ENCODE assay signal across 16 cellular contexts in the genomic region with DNA sequence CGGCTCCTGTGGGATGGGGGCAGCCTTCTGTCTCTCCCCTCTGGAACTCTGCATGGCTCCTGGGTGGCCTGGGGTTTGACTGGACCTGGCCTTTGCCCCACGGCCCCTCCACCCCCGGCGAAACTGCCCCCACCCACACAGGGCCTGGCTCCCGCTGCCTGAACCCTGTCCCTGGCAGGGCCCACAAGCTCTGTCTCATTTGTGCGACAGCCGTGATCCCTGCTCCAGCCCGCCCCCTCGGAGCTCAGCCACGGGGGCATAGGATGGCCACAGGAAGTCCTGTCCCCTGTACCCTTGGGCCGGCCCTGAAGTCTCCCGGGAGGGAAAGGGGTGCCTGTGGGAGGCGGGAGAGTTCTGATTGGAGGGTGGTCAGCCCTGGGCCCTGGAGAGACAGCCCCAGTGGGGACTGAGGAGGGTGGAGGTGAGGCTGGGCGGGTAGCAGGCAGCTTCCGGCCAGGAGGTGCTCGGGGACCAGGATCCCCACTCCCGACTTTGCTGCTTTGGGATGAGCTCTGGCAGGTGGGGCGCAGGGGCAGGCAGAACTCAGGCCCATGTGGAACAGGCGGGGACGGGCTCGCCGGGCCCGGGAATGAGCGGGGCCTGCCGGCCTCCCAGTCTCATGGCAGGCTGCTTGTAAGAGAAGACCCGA. TPM values are rescaled to one million over a fixed set of nuclear protein-coding genes. Genes with fewer than 3 reads are reported as not detected.
DNase-seq lines count a peak whose midpoint lies in the region; ATAC-seq and TF ChIP-seq lines count a peak whose summit lies in the region.
"Had no signal": no experiment of that assay in that cellular context is flagged by ENCODE, and none has a peak within 500 bp of the region (broad histone marks: within the 10 kb centered on the region; RNA-seq: fewer than 3 reads in every experiment).

No MANE protein-coding gene starts in this region.

- no peak overlapping the region for H3K4me2 ChIP-seq in SK-N-SH

- no peak overlapping the region for H3K27ac Mint-ChIP-seq in activated T-helper 17 cell treated with anti-CD3 and anti-CD28 coated beads, Interleukin-2, amount 50 U/mL, for 72 hours
- H3K27ac Mint-ChIP-seq: CD8-positive, alpha-beta memory T cell had no signal

- H3K36me3 ChIP-seq in SK-N-SH (replicated peaks in 1 of 2; ENCODE audit: control insufficient read depth in 1 of 2, insufficient read depth in 2 of 2, low read length in 1 of 2) (no peaks in the 10 kb centered on the region), psoas muscle (ENCODE audit: insufficient read depth in 1 of 2, low read depth in 1 of 2) (no peaks in the 10 kb centered on the region)
- H3K36me3 ChIP-seq: upper lobe of left lung had no signal

- H3K27me3 ChIP-seq in SK-N-SH (ENCODE audit: insufficient read depth) (no peaks in the 10 kb centered on the region), psoas muscle (ENCODE audit: insufficient read depth in 3 of 3, low read length in 2 of 3) (no peaks in the 10 kb centered on the region)
- H3K27me3 ChIP-seq: upper lobe of left lung had no signal

- H3K4me1 ChIP-seq in SK-N-SH (ENCODE audit: control insufficient read depth in 1 of 2, insufficient read depth in 2 of 2, low read depth in 1 of 2, low read length in 1 of 2) (peaks cover 0 to 68% of the 10 kb centered on the region in 2 experiments; a peak in 3 of 4 replicates), psoas muscle (no peaks in the 10 kb centered on the region)

- H4K20me1 ChIP-seq in SK-N-SH (ENCODE audit: insufficient read depth): no peaks in the 10 kb centered on the region

- no peak for TF ChIP-seq CTCF in SK-N-SH (IDR thresholded peaks at IDR 0.05)
- no peak for TF ChIP-seq CTCF in psoas muscle (IDR thresholded peaks at IDR 0.05)

- intact Hi-C loops in psoas muscle (cut with DNase I): no loop called here

- H3K4me3 ChIP-seq in SK-N-SH (ENCODE audit: low read depth in 2 of 2, low read length in 1 of 2) (no peak overlapping the region), psoas muscle (no peak overlapping the region)
- H3K4me3 ChIP-seq: upper lobe of left lung had no signal

- WGBS in SK-N-SH (ENCODE audit: low lambda C conversion rate): 80% methylated on average over 6 of the region's 26 CpGs
- 57 to 64% (median 61%) methylated on average over 23 to 26 of the region's 26 CpGs for WGBS in psoas muscle, 3 donors

- H3K9ac ChIP-seq in SK-N-SH: no peak overlapping the region

- H3F3A ChIP-seq in SK-N-SH (replicated peaks; ENCODE audit: insufficient read depth): no peaks in the 10 kb centered on the region

- CTCF ChIA-PET in SK-N-SH (lab: Yijun Ruan, JAX): interaction anchor here (0.6 to 5.4 kb wide), 10 partner anchors 15 to 455 kb away, joined by 3 to 40 read pairs (median 4); no protein-coding TSS in a partner anchor

- H3K9me3 ChIP-seq in SK-N-SH (no peaks in the 10 kb centered on the region), psoas muscle (no peaks in the 10 kb centered on the region)
- H3K9me3 ChIP-seq: upper lobe of left lung had no signal

- TF ChIP-seq EP300 in SK-N-SH (IDR thresholded peaks at IDR 0.05; ENCODE audit: borderline replicate concordance in 1 of 2, low read depth in 1 of 2, low read length in 1 of 2): no peak

- no peak overlapping the region for H2AFZ ChIP-seq in SK-N-SH (ENCODE audit: low read depth)

- H3K9me3 Mint-ChIP-seq in activated T-helper 17 cell treated with anti-CD3 and anti-CD28 coated beads, Interleukin-2, amount 50 U/mL, for 72 hours: no peaks in the 10 kb centered on the region
- H3K9me3 Mint-ChIP-seq: CD8-positive, alpha-beta memory T cell had no signal

- no peaks in the 10 kb centered on the region for H3K27me3 Mint-ChIP-seq in activated T-helper 17 cell treated with anti-CD3 and anti-CD28 coated beads, Interleukin-2, amount 50 U/mL, for 72 hours
- H3K27me3 Mint-ChIP-seq: CD8-positive, alpha-beta memory T cell had no signal

- no peak for ATAC-seq in SK-N-SH treated with all-trans-retinoic acid at 6 μM for 48 hours
- peak; percentile 15 for ATAC-seq in activated T-helper 17 cell treated with anti-CD3 and anti-CD28 coated beads, Interleukin-2, amount 50 U/mL, for 72 hours (replicated peaks)
- ATAC-seq in psoas muscle: peak in 2 of 4 donors; percentile 18 to 26
- ATAC-seq in GM19324 (IDR thresholded peaks at IDR 0.05; ENCODE audit: low FRiP score, unreplicated experiment): no peak

- H3K36me3 Mint-ChIP-seq in activated T-helper 17 cell treated with anti-CD3 and anti-CD28 coated beads, Interleukin-2, amount 50 U/mL, for 72 hours (ENCODE audit: low read depth): no peaks in the 10 kb centered on the region
- H3K36me3 Mint-ChIP-seq: CD8-positive, alpha-beta memory T cell had no signal

- no peak overlapping the region for H3K4me3 Mint-ChIP-seq in activated T-helper 17 cell treated with anti-CD3 and anti-CD28 coated beads, Interleukin-2, amount 50 U/mL, for 72 hours
- H3K4me3 Mint-ChIP-seq: CD8-positive, alpha-beta memory T cell had no signal

- H3K79me2 ChIP-seq in SK-N-SH (ENCODE audit: insufficient read depth): no peaks in the 10 kb centered on the region

- POLR2A ChIA-PET in SK-N-SH (lab: Yijun Ruan, JAX): interaction anchor here (1.5 kb wide), 1 partner anchor 11 kb away, joined by 4 read pairs; no protein-coding TSS in a partner anchor

- peak overlapping the region in 1 of 2 experiments; percentile 75; a peak in 2 of 4 replicates for H3K27ac ChIP-seq in SK-N-SH (ENCODE audit: low read depth in 2 of 2, low read length in 1 of 2)
- H3K27ac ChIP-seq in psoas muscle: no peak overlapping the region
- H3K27ac ChIP-seq: 22Rv1 had no signal

- no peaks in the 10 kb centered on the region for H3K4me1 Mint-ChIP-seq in activated T-helper 17 cell treated with anti-CD3 and anti-CD28 coated beads, Interleukin-2, amount 50 U/mL, for 72 hours
- H3K4me1 Mint-ChIP-seq: CD8-positive, alpha-beta memory T cell had no signal

- TF ChIP-seq RAD21 in SK-N-SH (IDR thresholded peaks at IDR 0.05; ENCODE audit: low read length): no peak

- no peaks in the 10 kb centered on the region for H3K9me2 ChIP-seq in SK-N-SH

- peak; percentile 76 for DNase-seq in SK-N-SH
- peak; percentile 75 for DNase-seq in islet precursor cell
- peak; percentile 24 to 57 for DNase-seq in psoas muscle
- no peak for DNase-seq in NCI-H1930 (lab: John Stamatoyannopoulos, UW)
- no peak for DNase-seq in NCI-H2227 treated with DMSO at 0.1 percent for 48 hours (lab: John Stamatoyannopoulos, UW)
- DNase-seq: activated CD4-positive, alpha-beta T cell treated with anti-CD3 and anti-CD28 coated beads, Interleukin-2, amount 50 U/mL, for 4 hours; activated gamma-delta T cell treated with Interleukin-2 at 50 U/mL for 16 hours; foreskin melanocyte; RPMI8226; stimulated activated CD4-positive, alpha-beta T cell treated with anti-CD3 and anti-CD28 coated beads, Interleukin-4, amount 100 ng/mL, for 24 hours had no signal

TF ChIP-seq in SK-N-SH, 30 proteins besides CTCF, POLR2A, EP300 and RAD21:
- TF ChIP-seq JUND (IDR thresholded peaks at IDR 0.05) (no peak), TAF1 (IDR thresholded peaks at IDR 0.05; ENCODE audit: borderline replicate concordance, low read depth, low read length) (no peak)

TF ChIP-seq in SK-N-SH treated with all-trans-retinoic acid at 6 μM for 48 hours, 23 proteins besides CTCF, POLR2A, EP300 and RAD21 (continues in another document):
- TF ChIP-seq ZNF8 (CRISPR knock-in tag; IDR thresholded peaks at IDR 0.05) (no peak), SNAI2 (CRISPR knock-in tag; IDR thresholded peaks at IDR 0.05) (no peak), TOX (CRISPR knock-in tag; IDR thresholded peaks at IDR 0.05; ENCODE audit: borderline replicate concordance) (no peak), ZC3H10 (CRISPR knock-in tag; IDR thresholded peaks at IDR 0.05) (no peak), ZNF70 (CRISPR knock-in tag; IDR thresholded peaks at IDR 0.05) (no peak), ZFP30 (CRISPR knock-in tag; IDR thresholded peaks at IDR 0.05) (no peak), ESRRG (CRISPR knock-in tag; IDR thresholded peaks at IDR 0.05) (no peak), ZFP3 (CRISPR knock-in tag; IDR thresholded peaks at IDR 0.05) (no peak), PPARA (CRISPR knock-in tag; IDR thresholded peaks at IDR 0.05; ENCODE audit: borderline replicate concordance) (no peak), GLIS3 (CRISPR knock-in tag; IDR thresholded peaks at IDR 0.05) (no peak)
- TF ChIP-seq, protein P1, sequence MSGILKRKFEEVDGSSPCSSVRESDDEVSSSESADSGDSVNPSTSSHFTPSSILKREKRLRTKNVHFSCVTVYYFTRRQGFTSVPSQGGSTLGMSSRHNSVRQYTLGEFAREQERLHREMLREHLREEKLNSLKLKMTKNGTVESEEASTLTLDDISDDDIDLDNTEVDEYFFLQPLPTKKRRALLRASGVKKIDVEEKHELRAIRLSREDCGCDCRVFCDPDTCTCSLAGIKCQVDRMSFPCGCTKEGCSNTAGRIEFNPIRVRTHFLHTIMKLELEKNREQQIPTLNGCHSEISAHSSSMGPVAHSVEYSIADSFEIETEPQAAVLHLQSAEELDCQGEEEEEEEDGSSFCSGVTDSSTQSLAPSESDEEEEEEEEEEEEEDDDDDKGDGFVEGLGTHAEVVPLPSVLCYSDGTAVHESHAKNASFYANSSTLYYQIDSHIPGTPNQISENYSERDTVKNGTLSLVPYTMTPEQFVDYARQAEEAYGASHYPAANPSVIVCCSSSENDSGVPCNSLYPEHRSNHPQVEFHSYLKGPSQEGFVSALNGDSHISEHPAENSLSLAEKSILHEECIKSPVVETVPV (CRISPR knock-in tag; IDR thresholded peaks at IDR 0.05): no peak
- TF ChIP-seq, protein P2, sequence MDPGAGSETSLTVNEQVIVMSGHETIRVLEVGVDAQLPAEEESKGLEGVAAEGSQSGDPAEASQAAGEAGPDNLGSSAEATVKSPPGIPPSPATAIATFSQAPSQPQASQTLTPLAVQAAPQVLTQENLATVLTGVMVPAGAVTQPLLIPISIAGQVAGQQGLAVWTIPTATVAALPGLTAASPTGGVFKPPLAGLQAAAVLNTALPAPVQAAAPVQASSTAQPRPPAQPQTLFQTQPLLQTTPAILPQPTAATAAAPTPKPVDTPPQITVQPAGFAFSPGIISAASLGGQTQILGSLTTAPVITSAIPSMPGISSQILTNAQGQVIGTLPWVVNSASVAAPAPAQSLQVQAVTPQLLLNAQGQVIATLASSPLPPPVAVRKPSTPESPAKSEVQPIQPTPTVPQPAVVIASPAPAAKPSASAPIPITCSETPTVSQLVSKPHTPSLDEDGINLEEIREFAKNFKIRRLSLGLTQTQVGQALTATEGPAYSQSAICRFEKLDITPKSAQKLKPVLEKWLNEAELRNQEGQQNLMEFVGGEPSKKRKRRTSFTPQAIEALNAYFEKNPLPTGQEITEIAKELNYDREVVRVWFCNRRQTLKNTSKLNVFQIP (CRISPR knock-in tag; IDR thresholded peaks at IDR 0.05; ENCODE audit: borderline replicate concordance, low read depth): no peak

RNA-seq across cellular contexts. Expression of gene SLX9, which starts 45.1 kb away (rescaled TPM):
- polyA plus RNA-seq in SK-N-SH (2012; rRNA removed): 27.1 and 42.9 TPM in 2 replicates
- 26.2 and 31.9 TPM in 2 replicates for polyA plus RNA-seq in SK-N-SH (2012; cell fraction: cytosol; rRNA removed)
- 27.3 and 39.5 TPM in 2 replicates for polyA plus RNA-seq in SK-N-SH (2012; cell fraction: nucleus; rRNA removed)
- 10 to 100 TPM; 28.6 to 56.7 TPM for total RNA-seq in activated T-helper 17 cell treated with anti-CD3 and anti-CD28 coated beads, Interleukin-2, amount 50 U/mL, for 72 hours
- 10 to 100 TPM; 26.3 to 58.0 (median 32.5) TPM for total RNA-seq in psoas muscle
- polyA plus RNA-seq in psoas muscle: 10 to 100 TPM; 20.2 to 69.2 (median 26.7) TPM

Comparison
In these comparisons a context has a peak if more than half of its experiments do, and no peak if none do; other contexts are left out.
1. DNase-seq: peak in SK-N-SH (single experiment), islet precursor cell (single experiment) and psoas muscle (2 of 2); none in NCI-H1930 (0 of 2) and NCI-H2227 treated with DMSO at 0.1 percent for 48 hours (single experiment).